In the genomic region with DNA sequence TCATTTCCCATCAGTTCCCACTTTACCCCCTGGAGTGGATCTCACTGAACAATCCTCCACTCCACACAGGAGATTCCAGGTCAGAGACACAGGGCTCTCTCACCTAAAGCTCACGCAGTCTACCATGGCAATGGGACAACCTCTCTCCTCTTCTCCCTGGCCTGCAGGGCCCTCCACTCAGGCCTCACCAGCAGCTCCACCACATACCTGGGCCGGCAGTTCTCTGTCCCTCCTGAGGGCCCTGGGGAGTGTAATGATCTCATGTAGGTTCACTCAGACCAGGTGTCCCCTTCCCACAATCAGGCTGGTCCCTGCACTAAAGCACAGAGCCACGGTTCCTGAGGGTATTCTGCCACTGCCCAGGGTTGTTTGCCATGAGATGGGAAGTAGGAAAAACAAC, we compare ENCODE assay signal across 24 cellular contexts. TPM values are rescaled to one million over a fixed set of nuclear protein-coding genes. Genes with fewer than 3 reads are reported as not detected.
"Had no signal": no experiment of that assay in that cellular context is flagged by ENCODE, and none has a peak within 500 bp of the region (broad histone marks: within the 10 kb centered on the region; RNA-seq: fewer than 3 reads in every experiment).

No MANE protein-coding gene starts in this region.

- H3K9me3 ChIP-seq: MG63, SK-N-SH had no signal

- ATAC-seq: HepG2 had no signal

- FAIRE-seq: HepG2, RCC 7860 had no signal

- H3K4me3 ChIP-seq: MG63 had no signal

- DNase-seq: IMR-90, Karpas-422, KG1, MG63, NCI-H1092 treated with DMSO at 0.1 percent for 48 hours, NCI-H1436, NCI-H187, NCI-H2029, NCI-H2081 treated with DMSO at 0.1 percent for 48 hours, NCI-H2171, NCI-H226, NCI-H446, NCI-H510A, NCI-H524 treated with DMSO at 0.1 percent for 48 hours, NCI-H69, NCI-H774, Right ventricle myocardium superior, RPMI8226, SIG-M5, SK-N-SH had no signal

- H3K36me3 ChIP-seq: MG63 had no signal

RNA-seq across cellular contexts. Expression of a gene that starts 15.6 kb away (rescaled TPM):
- total RNA-seq: HepG2, HT1080, IMR-90, Right ventricle myocardium superior, SK-MEL-5 had no signal
- polyA plus RNA-seq: HepG2, IMR-90, SK-N-SH had no signal

RNA-seq across cellular contexts. Expression of a gene that starts 32.5 kb away (rescaled TPM):
- total RNA-seq: HepG2, HT1080, IMR-90, Right ventricle myocardium superior, SK-MEL-5 had no signal
- polyA plus RNA-seq: HepG2, IMR-90, SK-N-SH had no signal

RNA-seq across cellular contexts. Expression of a gene that starts 32.9 kb away (rescaled TPM):
- total RNA-seq: HepG2, HT1080, IMR-90, Right ventricle myocardium superior, SK-MEL-5 had no signal
- polyA plus RNA-seq: HepG2, IMR-90, SK-N-SH had no signal

RNA-seq across cellular contexts. Expression of a gene that starts 56.7 kb away (rescaled TPM):
- total RNA-seq: HepG2, HT1080, IMR-90, Right ventricle myocardium superior, SK-MEL-5 had no signal
- polyA plus RNA-seq: HepG2, IMR-90, SK-N-SH had no signal
